In the genomic region with DNA sequence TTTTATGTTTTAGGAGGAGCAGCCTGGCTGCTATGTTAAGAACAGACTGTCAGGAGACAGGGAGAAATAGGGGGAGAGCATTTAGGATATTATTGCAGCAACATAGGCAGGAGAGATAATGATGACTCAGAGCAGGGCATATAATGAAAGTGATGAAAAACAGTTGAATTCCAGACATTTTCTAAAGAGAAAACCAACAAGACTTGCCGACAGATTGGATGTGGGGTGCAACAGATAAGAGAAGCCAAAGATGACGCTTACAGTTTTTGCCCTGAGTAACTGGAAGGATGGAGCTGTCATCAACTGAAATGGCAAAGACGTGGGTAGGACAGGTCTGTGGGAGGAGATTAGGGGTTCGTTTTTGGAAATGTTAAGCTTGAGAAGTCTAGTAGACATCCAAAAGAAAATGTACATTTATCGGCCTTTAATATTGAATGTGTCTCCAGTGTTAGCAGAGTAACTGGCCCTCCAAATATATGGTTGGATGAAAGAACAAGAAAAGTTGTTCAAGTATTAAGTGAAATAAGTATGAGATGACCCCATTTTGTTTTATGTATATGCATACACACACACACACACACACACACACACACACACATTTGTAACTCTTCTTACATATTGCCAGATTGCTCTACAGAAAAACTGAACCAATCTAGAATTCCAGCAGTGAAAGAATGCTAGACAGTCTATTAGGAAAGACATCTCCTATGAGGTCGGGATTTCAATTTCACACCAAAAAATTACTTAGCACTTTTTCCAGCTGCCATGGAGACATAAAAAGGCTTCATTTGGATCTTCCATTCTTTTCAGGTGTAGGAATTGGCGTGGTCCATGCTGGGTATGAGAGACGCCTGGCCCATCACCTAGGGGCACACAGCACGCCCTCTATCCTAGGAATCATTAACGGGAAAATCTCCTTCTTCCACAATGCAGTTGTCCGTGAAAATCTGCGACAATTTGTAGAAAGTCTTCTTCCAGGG, we compare ENCODE assay signal across 21 cellular contexts. TPM values are rescaled to one million over a fixed set of nuclear protein-coding genes. Genes with fewer than 3 reads are reported as not detected.
A peak's percentile ranks its signal among the peaks of the same experiment; 100 is the strongest.
DNase-seq lines count a peak whose midpoint lies in the region; ATAC-seq, FAIRE-seq and TF ChIP-seq lines count a peak whose summit lies in the region.
"Had no signal": no experiment of that assay in that cellular context is flagged by ENCODE, and none has a peak within 500 bp of the region (broad histone marks: within the 10 kb centered on the region; RNA-seq: fewer than 3 reads in every experiment).

No MANE protein-coding gene starts in this region.

- H4K20me1 ChIP-seq in K562 (replicated peaks; ENCODE audit: control insufficient read depth, insufficient read depth, low read length) = no peaks in the 10 kb centered on the region

- H3K27ac Mint-ChIP-seq in WTC11 = no peak overlapping the region
- H3K27ac Mint-ChIP-seq: activated CD8-positive, alpha-beta T cell treated with anti-CD3 and anti-CD28 coated beads, Interleukin-2, amount 10 ng/mL, durations not matched to agents 7 days and 5 days; activated T-helper 2 cell treated with anti-CD3 and anti-CD28 coated beads, Interferon-gamma antibody, Interleukin-2, Interleukin-4, amounts not matched to agents 10 μg/mL and 5 μg/mL and 100 μg/mL, durations not matched to agents 14 hours and 24 hours and 36 hours; GM23338; stimulated activated memory B cell treated with anti-CD40 and anti-IgM and Interleukin-4, amounts not matched to agents 10 μg/mL and 1 μg/mL and 100 μg/mL, for 72 hours; type B pancreatic cell had no signal

- TF ChIP-seq POLR2A in K562 (conservative IDR thresholded peaks at IDR 0.05) = 0 out of 2 replicates have a peak, but pooled peaks have one; percentile 45

- H3K4me1 ChIP-seq in K562 (replicated peaks in 1 of 2; ENCODE audit: control insufficient read depth in 2 of 2, insufficient read depth in 2 of 2, low read length in 2 of 2) = peaks cover 16 to 37% of the 10 kb centered on the region in 2 experiments
- H3K4me1 ChIP-seq: ascending aorta, gastroesophageal sphincter had no signal

- in situ Hi-C loops in K562 (cut with MboI) = no loop called here

- no peaks in the 10 kb centered on the region for H3K4me1 Mint-ChIP-seq in WTC11
- H3K4me1 Mint-ChIP-seq: GM23338; stimulated activated memory B cell treated with anti-CD40 and anti-IgM and Interleukin-4, amounts not matched to agents 10 μg/mL and 1 μg/mL and 100 μg/mL, for 72 hours had no signal

- peak overlapping the region; percentile 64 for H2AFZ ChIP-seq in K562 (ENCODE audit: low read depth, low read length)
- H2AFZ ChIP-seq: GM23338 had no signal

- TF ChIP-seq CTCF in AG04450 (IDR thresholded peaks at IDR 0.05; ENCODE audit: low read depth, low read length) = no peak
- no peak for TF ChIP-seq CTCF in K562 (IDR thresholded peaks at IDR 0.05 in 2 of 3, conservative IDR thresholded peaks at IDR 0.05 in 1 of 3; ENCODE audit: insufficient read depth in 2 of 3, low read depth in 1 of 3, low read length in 3 of 3)
- TF ChIP-seq CTCF in WTC11 (IDR thresholded peaks at IDR 0.05) = no peak

- peak; percentile 98 for TF ChIP-seq EP300 in K562 (IDR thresholded peaks at IDR 0.05; ENCODE audit: low read length)

- POLR2A ChIA-PET in AG04450 (lab: Yijun Ruan, JAX) = no interaction called here
- POLR2A ChIA-PET in K562 (lab: Yijun Ruan, JAX) = interaction anchor here (0.6 to 1.8 kb wide), 10 partner anchors 9 to 1361 kb away, joined by 3 to 11 read pairs (median 4); a partner anchor contains a TSS
- POLR2A ChIA-PET in WTC11 (lab: Charles Lee) = no interaction called here

- peaks cover 34% of the 10 kb centered on the region for H3K36me3 Mint-ChIP-seq in WTC11

- CTCF ChIA-PET in AG04450 (lab: Charles Lee) = no interaction called here
- CTCF ChIA-PET in K562 (lab: Yijun Ruan, JAX; ENCODE audit: low intra/inter-chr PET ratio) = no interaction called here
- CTCF ChIA-PET in WTC11 (lab: Charles Lee) = no interaction called here

- H3K27me3 Mint-ChIP-seq in WTC11 (ENCODE audit: low read depth) = no peaks in the 10 kb centered on the region
- H3K27me3 Mint-ChIP-seq: stimulated activated memory B cell treated with anti-CD40 and anti-IgM and Interleukin-4, amounts not matched to agents 10 μg/mL and 1 μg/mL and 100 μg/mL, for 72 hours; type B pancreatic cell had no signal

- H3K27ac ChIP-seq in AG04450 (ENCODE audit: low read depth, low read length) (peak overlapping the region; percentile 31), K562 (ENCODE audit: extremely low read depth, low read depth, low read length) (peak overlapping the region; percentile 98)
- H3K27ac ChIP-seq: ascending aorta, gastroesophageal sphincter, neutrophil had no signal

- intact Hi-C loops in K562 (cut with micrococcal nuclease) = loop anchor here (2.0 to 5.0 kb wide), 2 partner anchors 17 to 78 kb away; a partner anchor contains a TSS

- no peaks in the 10 kb centered on the region for H3K9me1 ChIP-seq in K562 (ENCODE audit: control insufficient read depth, insufficient read depth, low read length)

- H3K4me3 ChIP-seq in AG04450 (ENCODE audit: low read depth, low read length) (no peak overlapping the region), K562 (no peak overlapping the region)
- H3K4me3 ChIP-seq: ascending aorta, gastroesophageal sphincter, GM23338 had no signal

- peak overlapping the region; percentile 5 to 74; a peak in 3 of 4 replicates for H3K9ac ChIP-seq in K562 (ENCODE audit: insufficient read depth in 1 of 2, low read depth in 2 of 2, low read length in 2 of 2)

- H3K9me3 ChIP-seq in AG04450 (ENCODE audit: control insufficient read depth, insufficient read depth, low read length) (no peaks in the 10 kb centered on the region; the same call in 1 of the 2 replicates), K562 (replicated peaks; ENCODE audit: control insufficient read depth, insufficient read depth, low read depth, low read length) (no peaks in the 10 kb centered on the region)
- H3K9me3 ChIP-seq: ascending aorta, gastroesophageal sphincter, neutrophil had no signal

- peak overlapping the region; percentile 81 for H3K4me2 ChIP-seq in K562 (ENCODE audit: insufficient read depth, low read length)
- H3K4me2 ChIP-seq: GM23338 had no signal

- BruUV-seq in K562 (replicated peaks; lab: Mats Ljungman, UMichigan) = no TSS peak

- 36% methylated on average over 12 of the region's 12 CpGs for WGBS in K562 (ENCODE audit: insufficient coverage, low coverage, missing lambda C conversion rate)

- peak; percentile 3 to 24; a peak in 1 of 4 replicates for TF ChIP-seq RAD21 in K562 (CRISPR knock-in tag; conservative IDR thresholded peaks at IDR 0.05 in 1 of 2, IDR thresholded peaks at IDR 0.05 in 1 of 2)

- DNase-seq in AG04450 (ENCODE audit: low read depth, low spot score) = peak; percentile 11
- DNase-seq in HS-5 (ENCODE audit: low read depth) = peak; percentile 25
- DNase-seq in K562 (ENCODE audit: extremely low read depth in 1 of 4, low spot score in 3 of 4) = peak; percentile 70 to 97 (median 84)
- peak; percentile 67 for DNase-seq in inferior parietal cortex (ENCODE audit: extremely low spot score)
- DNase-seq in WTC11 (ENCODE audit: low spot score) = no peak
- no peak for DNase-seq in T1000 (lab: John Stamatoyannopoulos, UW)
- DNase-seq in activated CD4-positive, alpha-beta T cell treated with anti-CD3 and anti-CD28 coated beads, Interleukin-2, amount 50 U/mL, for 4 hours = no peak
- DNase-seq: activated CD8-positive, alpha-beta T cell treated with anti-CD3 and anti-CD28 coated beads, Interleukin-2, amount 10 ng/mL, durations not matched to agents 7 days and 5 days; AML-193; DMS153; effector CD8-positive, alpha-beta T cell; islet precursor cell; T-helper 9 cell had no signal

- H3K36me3 ChIP-seq in K562 (ENCODE audit: control insufficient read depth, insufficient read depth, low read length) = peaks cover 82% of the 10 kb centered on the region

- ATAC-seq in K562 = peak; percentile 96
- ATAC-seq in WTC11 = no peak
- no peak for ATAC-seq in GM19452 (IDR thresholded peaks at IDR 0.05; ENCODE audit: unreplicated experiment)
- ATAC-seq: activated CD8-positive, alpha-beta T cell treated with anti-CD3 and anti-CD28 coated beads, Interleukin-2, amount 10 ng/mL, durations not matched to agents 7 days and 5 days; gastroesophageal sphincter; GM23338; stimulated activated memory B cell treated with anti-CD40 and anti-IgM and Interleukin-4, amounts not matched to agents 10 μg/mL and 1 μg/mL and 100 μg/mL, for 72 hours had no signal

- no peaks in the 10 kb centered on the region for H3K9me3 Mint-ChIP-seq in WTC11
- H3K9me3 Mint-ChIP-seq: activated T-helper 2 cell treated with anti-CD3 and anti-CD28 coated beads, Interferon-gamma antibody, Interleukin-2, Interleukin-4, amounts not matched to agents 10 μg/mL and 5 μg/mL and 100 μg/mL, durations not matched to agents 14 hours and 24 hours and 36 hours; GM23338; stimulated activated memory B cell treated with anti-CD40 and anti-IgM and Interleukin-4, amounts not matched to agents 10 μg/mL and 1 μg/mL and 100 μg/mL, for 72 hours; type B pancreatic cell had no signal

- H3K79me2 ChIP-seq in K562 (ENCODE audit: control insufficient read depth, insufficient read depth, low read length) = no peaks in the 10 kb centered on the region

- FAIRE-seq in K562 (lab: Jason Lieb, UNC) = peak; percentile 98

- H3K4me3 Mint-ChIP-seq in WTC11 = no peak overlapping the region
- H3K4me3 Mint-ChIP-seq: activated CD8-positive, alpha-beta T cell treated with anti-CD3 and anti-CD28 coated beads, Interleukin-2, amount 10 ng/mL, durations not matched to agents 7 days and 5 days; GM23338; stimulated activated memory B cell treated with anti-CD40 and anti-IgM and Interleukin-4, amounts not matched to agents 10 μg/mL and 1 μg/mL and 100 μg/mL, for 72 hours; type B pancreatic cell had no signal

- H3K27me3 ChIP-seq in AG04450 (ENCODE audit: control insufficient read depth, insufficient read depth, low read length) (no peaks in the 10 kb centered on the region), K562 (ENCODE audit: control insufficient read depth in 2 of 2, insufficient read depth in 2 of 2, low read length in 2 of 2) (no peaks in the 10 kb centered on the region)
- H3K27me3 ChIP-seq: ascending aorta, gastroesophageal sphincter, neutrophil had no signal

RNA-seq across cellular contexts. Expression of a gene that starts 17.2 kb away (rescaled TPM):
- polyA plus RNA-seq in AG04450 (2011; rRNA removed) = 14.0 and 18.4 TPM in 2 replicates
- polyA minus RNA-seq in AG04450 (2011; rRNA and poly(A)+ RNA removed) = 22.3 and 31.3 TPM in 2 replicates
- total RNA-seq in K562 (2011; cell fraction: chromatin; rRNA removed; ENCODE audit: low replicate concordance) = 65.3 and 80.0 TPM in 2 replicates
- 37.4 and 46.5 TPM in 2 replicates for total RNA-seq in K562 (2011; cell fraction: nucleolus; rRNA removed)
- total RNA-seq in K562 (2011; cell fraction: nucleoplasm; rRNA removed) = 56.1 and 70.4 TPM in 2 replicates
- 9.1 and 12.2 TPM in 2 replicates for total RNA-seq in K562 (2014; rRNA removed)
- 16.2 and 18.7 TPM in 2 replicates for total RNA-seq in K562 (2014; rRNA removed; fragmentation: Illumina TruSeq; extraction: Trizol)
- 11.9 and 16.2 TPM in 2 replicates for total RNA-seq in K562 (2015; rRNA removed; fragmentation: Illumina TruSeq; extraction: Trizol)
- 15.6 and 16.8 TPM in 2 replicates for total RNA-seq in K562 (2021)
- 16.7 and 22.8 TPM in 2 replicates for polyA plus RNA-seq in K562 (2011; rRNA removed)
- polyA plus RNA-seq in K562 (2011; cell fraction: cytosol; rRNA removed) = 6.9 and 11.3 TPM in 2 replicates
- 24.2 and 24.8 TPM in 2 replicates for polyA plus RNA-seq in K562 (2011; cell fraction: nucleus; rRNA removed)
- polyA plus RNA-seq in K562 (2012) = 6.9 and 7.2 TPM in 2 replicates
- polyA plus RNA-seq in K562 (2014; fragmentation: Illumina TruSeq; extraction: Trizol) = 11.0 and 12.8 TPM in 2 replicates
- 1 to 10 TPM; 6.9 to 8.6 TPM for polyA plus RNA-seq in K562 (2014; fragmentation: Nextera tagmentation; extraction: Ambion mirVana)
- 8.8 and 11.3 TPM in 2 replicates for polyA plus RNA-seq in K562 (2014; rRNA removed)
- 33.4 and 40.9 TPM in 2 replicates for polyA minus RNA-seq in K562 (2011; rRNA and poly(A)+ RNA removed)
- polyA minus RNA-seq in K562 (2011; cell fraction: cytosol; rRNA and poly(A)+ RNA removed) = 14.0 and 19.7 TPM in 2 replicates
- 8.9 and 20.7 TPM in 2 replicates for polyA minus RNA-seq in K562 (2011; cell fraction: nucleus; rRNA and poly(A)+ RNA removed)
- total RNA-seq in WTC11 (2021) = 16.4 to 20.4 TPM (median 17.5 TPM) in 3 replicates

RNA-seq across cellular contexts. Expression of a gene that starts 19.9 kb away (rescaled TPM):
- 10.4 and 10.8 TPM in 2 replicates for polyA plus RNA-seq in AG04450 (2011; rRNA removed)
- 9.6 and 11.2 TPM in 2 replicates for polyA minus RNA-seq in AG04450 (2011; rRNA and poly(A)+ RNA removed)
- 39.0 and 62.3 TPM in 2 replicates for total RNA-seq in K562 (2011; cell fraction: chromatin; rRNA removed; ENCODE audit: low replicate concordance)
- total RNA-seq in K562 (2011; cell fraction: nucleolus; rRNA removed) = 32.2 and 37.4 TPM in 2 replicates
- 33.4 and 38.2 TPM in 2 replicates for total RNA-seq in K562 (2011; cell fraction: nucleoplasm; rRNA removed)
- total RNA-seq in K562 (2014; rRNA removed) = 30.7 and 35.7 TPM in 2 replicates
- total RNA-seq in K562 (2014; rRNA removed; fragmentation: Illumina TruSeq; extraction: Trizol) = 23.5 and 25.4 TPM in 2 replicates
- total RNA-seq in K562 (2015; rRNA removed; fragmentation: Illumina TruSeq; extraction: Trizol) = 25.2 and 25.5 TPM in 2 replicates
- total RNA-seq in K562 (2021) = 30.5 and 31.7 TPM in 2 replicates
- 54.1 and 66.1 TPM in 2 replicates for polyA plus RNA-seq in K562 (2011; rRNA removed)
- 80.5 and 83.5 TPM in 2 replicates for polyA plus RNA-seq in K562 (2011; cell fraction: cytosol; rRNA removed)
- 61.4 and 80.3 TPM in 2 replicates for polyA plus RNA-seq in K562 (2011; cell fraction: nucleus; rRNA removed)
- polyA plus RNA-seq in K562 (2012) = 24.6 and 39.3 TPM in 2 replicates
- polyA plus RNA-seq in K562 (2014; fragmentation: Illumina TruSeq; extraction: Trizol) = 37.4 and 38.9 TPM in 2 replicates
- polyA plus RNA-seq in K562 (2014; fragmentation: Nextera tagmentation; extraction: Ambion mirVana) = 10 to 100 TPM; 10.8 to 13.9 TPM
- 30.9 and 39.1 TPM in 2 replicates for polyA plus RNA-seq in K562 (2014; rRNA removed)
- polyA minus RNA-seq in K562 (2011; rRNA and poly(A)+ RNA removed) = 38.5 and 40.2 TPM in 2 replicates
- polyA minus RNA-seq in K562 (2011; cell fraction: cytosol; rRNA and poly(A)+ RNA removed) = 25.8 and 31.2 TPM in 2 replicates
- 15.8 and 29.1 TPM in 2 replicates for polyA minus RNA-seq in K562 (2011; cell fraction: nucleus; rRNA and poly(A)+ RNA removed)
- total RNA-seq in WTC11 (2021) = 13.5 to 18.6 TPM (median 16.6 TPM) in 3 replicates

RNA-seq across cellular contexts. Expression of a gene that starts 41.0 kb away (rescaled TPM):
- polyA plus RNA-seq in AG04450 (2011; rRNA removed) (0.68 and 0.74 TPM in 2 replicates), K562 (2011; rRNA removed) (not detected in 2 replicates), K562 (2014; fragmentation: Illumina TruSeq; extraction: Trizol) (not detected in 2 replicates), K562 (2014; fragmentation: Nextera tagmentation; extraction: Ambion mirVana) (not detected), K562 (2014; rRNA removed) (not detected in 2 replicates)
- polyA minus RNA-seq in AG04450 (2011; rRNA and poly(A)+ RNA removed) = 0.64 and 0.74 TPM in 2 replicates
- not detected in 2 replicates for total RNA-seq in K562 (2011; cell fraction: chromatin; rRNA removed; ENCODE audit: low replicate concordance)
- total RNA-seq in K562 (2011; cell fraction: nucleolus; rRNA removed) = not detected in 2 replicates
- not detected in 2 replicates for total RNA-seq in K562 (2011; cell fraction: nucleoplasm; rRNA removed)
- total RNA-seq in K562 (2014; rRNA removed) (not detected in 2 replicates), K562 (2014; rRNA removed; fragmentation: Illumina TruSeq; extraction: Trizol) (not detected in 2 replicates), K562 (2015; rRNA removed; fragmentation: Illumina TruSeq; extraction: Trizol) (not detected in 2 replicates), K562 (2021) (0.07 TPM in 1 of 2 replicates, not detected in the other), WTC11 (2021) (4.9 to 5.6 TPM (median 5.5 TPM) in 3 replicates)
- not detected in 2 replicates for polyA plus RNA-seq in K562 (2011; cell fraction: cytosol; rRNA removed)
- not detected in 2 replicates for polyA plus RNA-seq in K562 (2011; cell fraction: nucleus; rRNA removed)
- polyA plus RNA-seq in K562 (2012) = 0.04 TPM in 1 of 2 replicates, not detected in the other
- polyA minus RNA-seq in K562 (2011; rRNA and poly(A)+ RNA removed) = not detected in 2 replicates
- 0.29 and 0.64 TPM in 2 replicates for polyA minus RNA-seq in K562 (2011; cell fraction: cytosol; rRNA and poly(A)+ RNA removed)
- polyA minus RNA-seq in K562 (2011; cell fraction: nucleus; rRNA and poly(A)+ RNA removed) = not detected in 2 replicates
- total RNA-seq: gastroesophageal sphincter had no signal

Comparison
In these comparisons a context has a peak if more than half of its experiments do, and no peak if none do; other contexts are left out.
1. DNase-seq: peak in AG04450 (single experiment), HS-5 (single experiment), K562 (4 of 4) and inferior parietal cortex (single experiment); none in WTC11 (single experiment), T1000 (single experiment) and activated CD4-positive, alpha-beta T cell treated with anti-CD3 and anti-CD28 coated beads, Interleukin-2, amount 50 U/mL, for 4 hours (0 of 2).